ENCODE assay signal across 20 cellular contexts in the genomic region with DNA sequence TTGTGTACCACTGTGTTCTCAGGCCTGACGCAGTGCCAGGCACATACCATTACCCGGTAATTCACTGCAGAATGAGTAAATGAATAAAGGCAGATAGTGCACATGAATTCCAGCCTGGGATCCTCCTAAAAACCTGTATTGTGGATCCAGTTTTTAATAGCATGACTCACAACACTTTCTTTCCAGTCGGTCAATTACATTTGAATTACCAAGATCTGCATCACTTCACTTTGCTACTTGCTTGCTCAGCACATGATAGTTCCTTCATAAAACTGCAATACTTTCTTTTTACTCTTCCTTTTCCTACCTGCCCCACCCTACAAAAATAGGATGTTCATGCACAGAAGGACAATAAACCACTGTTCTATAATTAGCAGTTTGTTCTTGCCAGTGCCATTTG.
A peak's percentile ranks its signal among the peaks of the same experiment; 100 is the strongest.
DNase-seq lines count a peak whose midpoint lies in the region; ATAC-seq and TF ChIP-seq lines count a peak whose summit lies in the region.
"Had no signal": no experiment of that assay in that cellular context is flagged by ENCODE, and none has a peak within 500 bp of the region (broad histone marks: within the 10 kb centered on the region; RNA-seq: fewer than 3 reads in every experiment).

No MANE protein-coding gene starts in this region.

- no peak overlapping the region for H3K27ac Mint-ChIP-seq in chondrocyte (ENCODE audit: unreplicated experiment)
- H3K27ac Mint-ChIP-seq: activated naive CD8-positive, alpha-beta T cell treated with anti-CD3 and anti-CD28 coated beads, Interleukin-2, amount 50 U/mL, for 24 hours; B cell; naive thymus-derived CD8-positive, alpha-beta T cell had no signal

- no peaks in the 10 kb centered on the region for H3K79me2 ChIP-seq in Loucy (ENCODE audit: insufficient read depth, low read length)

- no peak for TF ChIP-seq CTCF in Loucy (conservative IDR thresholded peaks at IDR 0.05; ENCODE audit: low read length)
- TF ChIP-seq CTCF in foreskin keratinocyte (conservative IDR thresholded peaks at IDR 0.05) = no peak
- no peak for TF ChIP-seq CTCF in psoas muscle (IDR thresholded peaks at IDR 0.05)
- no peak for TF ChIP-seq CTCF in chondrocyte (IDR thresholded peaks at IDR 0.05)

- no peaks in the 10 kb centered on the region for H4K20me1 ChIP-seq in Loucy (ENCODE audit: insufficient read depth, low read length, poor library complexity, severe bottlenecking)

- H2AFZ ChIP-seq in Loucy (ENCODE audit: low read length) = no peak overlapping the region

- no peak overlapping the region for H3K9ac ChIP-seq in Loucy (ENCODE audit: low read depth, low read length, poor library complexity, severe bottlenecking)

- H3K27ac ChIP-seq in foreskin keratinocyte = no peak overlapping the region
- H3K27ac ChIP-seq in psoas muscle = peak overlapping the region; percentile 13
- H3K27ac ChIP-seq: upper lobe of right lung had no signal

- peak overlapping the region; percentile 52 for H3K4me2 ChIP-seq in Loucy (ENCODE audit: low read depth, low read length, poor library complexity, severe bottlenecking)
- H3K4me2 ChIP-seq: smooth muscle cell had no signal

- WGBS in psoas muscle, 3 donors = 31 to 46% (median 34%) methylated on average over 3 of the region's 3 CpGs

- no peaks in the 10 kb centered on the region for H3K36me3 Mint-ChIP-seq in chondrocyte (ENCODE audit: low read depth)

- H3F3A ChIP-seq in Loucy (ENCODE audit: low read depth) = no peaks in the 10 kb centered on the region

- H3K4me3 ChIP-seq in Loucy (ENCODE audit: low read length, poor library complexity, severe bottlenecking) (no peak overlapping the region), psoas muscle (no peak overlapping the region)
- H3K4me3 ChIP-seq: smooth muscle cell, stomach, upper lobe of right lung had no signal

- H3K27me3 ChIP-seq in Loucy (ENCODE audit: insufficient read depth, low read length, poor library complexity, severe bottlenecking) (no peaks in the 10 kb centered on the region), foreskin keratinocyte (no peaks in the 10 kb centered on the region), psoas muscle (ENCODE audit: insufficient read depth in 3 of 3, low read length in 2 of 3) (no peaks in the 10 kb centered on the region)
- H3K27me3 ChIP-seq: stomach, upper lobe of right lung had no signal

- peak; percentile 3 for DNase-seq in EH (ENCODE audit: low read depth)
- peak; percentile 41 to 79 for DNase-seq in foreskin keratinocyte
- DNase-seq in psoas muscle = no peak
- no peak for DNase-seq in chondrocyte (ENCODE audit: low spot score)
- DNase-seq in NOMO-1 (lab: John Stamatoyannopoulos, UW; ENCODE audit: unreplicated experiment in 2 of 2) = no peak
- no peak for DNase-seq in activated CD4-positive, alpha-beta T cell treated with anti-CD3 and anti-CD28 coated beads for 1 hour
- DNase-seq: activated CD4-positive, alpha-beta T cell treated with anti-CD3 and anti-CD28 coated beads for 48 hours; activated effector memory CD4-positive, alpha-beta T cell treated with Interleukin-2 at 50 U/mL for 16 hours; activated naive CD8-positive, alpha-beta T cell treated with anti-CD3 and anti-CD28 coated beads, Interleukin-2, amount 50 U/mL, for 24 hours; MM.1S; naive thymus-derived CD8-positive, alpha-beta T cell; NCI-H82; posterior cingulate gyrus; stimulated activated CD4-positive, alpha-beta T cell treated with anti-CD3 and anti-CD28 coated beads, Interleukin-4, amount 100 ng/mL, for 1 hour; stomach; upper lobe of right lung had no signal

- no peaks in the 10 kb centered on the region for H3K27me3 Mint-ChIP-seq in chondrocyte (ENCODE audit: low read depth)
- H3K27me3 Mint-ChIP-seq: activated naive CD8-positive, alpha-beta T cell treated with anti-CD3 and anti-CD28 coated beads, Interleukin-2, amount 50 U/mL, for 24 hours; B cell had no signal

- H3K4me1 ChIP-seq in Loucy (ENCODE audit: insufficient read depth, low read length, poor library complexity, severe bottlenecking) = peaks cover 56% of the 10 kb centered on the region
- peaks cover 20% of the 10 kb centered on the region for H3K4me1 ChIP-seq in foreskin keratinocyte
- H3K4me1 ChIP-seq in psoas muscle = peaks cover 55% of the 10 kb centered on the region

- peaks cover 35% of the 10 kb centered on the region for H3K4me1 Mint-ChIP-seq in chondrocyte (ENCODE audit: low read depth)
- H3K4me1 Mint-ChIP-seq: activated naive CD8-positive, alpha-beta T cell treated with anti-CD3 and anti-CD28 coated beads, Interleukin-2, amount 50 U/mL, for 24 hours; B cell; naive thymus-derived CD8-positive, alpha-beta T cell had no signal

- H3K4me3 Mint-ChIP-seq in chondrocyte (ENCODE audit: unreplicated experiment) = no peak overlapping the region
- H3K4me3 Mint-ChIP-seq: activated naive CD8-positive, alpha-beta T cell treated with anti-CD3 and anti-CD28 coated beads, Interleukin-2, amount 50 U/mL, for 24 hours; B cell; naive thymus-derived CD8-positive, alpha-beta T cell had no signal

- H3K36me3 ChIP-seq in Loucy (ENCODE audit: insufficient read depth, low read length) (no peaks in the 10 kb centered on the region), psoas muscle (ENCODE audit: insufficient read depth in 1 of 2, low read depth in 1 of 2) (no peaks in the 10 kb centered on the region)
- H3K36me3 ChIP-seq: stomach, upper lobe of right lung had no signal

- peak; percentile 74 for ATAC-seq in foreskin keratinocyte
- peak in 1 of 4 donors; percentile 16 for ATAC-seq in psoas muscle
- ATAC-seq: activated naive CD8-positive, alpha-beta T cell treated with anti-CD3 and anti-CD28 coated beads, Interleukin-2, amount 50 U/mL, for 24 hours; HCT116; naive thymus-derived CD8-positive, alpha-beta T cell; upper lobe of right lung had no signal

- intact Hi-C loops in psoas muscle (cut with DNase I) = loop anchor here in 1 of 2 donors (10.0 kb wide), 1 partner anchor 60 kb away; no protein-coding TSS in a partner anchor

- H3K9me2 ChIP-seq in Loucy (replicated peaks; ENCODE audit: low read depth, low read length) = no peaks in the 10 kb centered on the region

- H3K9me3 ChIP-seq in Loucy (ENCODE audit: insufficient read depth, low read depth, low read length) (no peaks in the 10 kb centered on the region), psoas muscle (no peaks in the 10 kb centered on the region)
- H3K9me3 ChIP-seq: stomach, upper lobe of right lung had no signal

- no peaks in the 10 kb centered on the region for H3K9me3 Mint-ChIP-seq in chondrocyte (ENCODE audit: low read depth)

Comparison
In these comparisons a context has a peak if more than half of its experiments do, and no peak if none do; other contexts are left out.
1. DNase-seq: peak in EH (single experiment) and foreskin keratinocyte (2 of 2); none in psoas muscle (0 of 2), chondrocyte (single experiment), NOMO-1 (0 of 2) and activated CD4-positive, alpha-beta T cell treated with anti-CD3 and anti-CD28 coated beads for 1 hour (single experiment).